Comparison of ENCODE assay signal across 7 cellular contexts in the genomic region with DNA sequence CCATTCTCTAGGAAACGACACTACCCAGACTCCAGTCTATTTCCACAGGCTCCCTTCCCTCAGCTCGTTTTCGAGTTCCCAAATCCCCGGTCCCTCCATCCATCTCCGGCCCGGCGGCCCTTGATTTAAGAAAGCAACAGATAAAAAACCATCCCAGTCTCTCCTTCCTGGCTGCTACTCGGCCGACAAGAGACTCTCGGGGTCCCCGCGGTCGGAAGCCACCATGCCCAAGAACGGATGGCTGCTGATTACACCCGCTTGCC. TPM values are rescaled to one million over a fixed set of nuclear protein-coding genes. Genes with fewer than 3 reads are reported as not detected.
DNase-seq lines count a peak whose midpoint lies in the region; ATAC-seq lines count a peak whose summit lies in the region.

No MANE protein-coding gene starts in this region.

- peaks cover 43% of the 10 kb centered on the region for H3K36me3 Mint-ChIP-seq in activated T-helper 1 cell treated with anti-CD3 and anti-CD28 coated beads, Interleukin-12 subunit alpha, Interleukin-12 subunit beta, Interleukin-2, Interleukin-4 antibody, amounts not matched to agents 30 ng/mL and 10 ng/mL and 1 ng/mL, durations not matched to agents 14 hours and 24 hours and 36 hours (ENCODE audit: low read depth)

- DNase-seq in activated T-helper 1 cell treated with anti-CD3 and anti-CD28 coated beads, Interleukin-12 subunit alpha, Interleukin-12 subunit beta, Interleukin-2, Interleukin-4 antibody, amounts not matched to agents 30 ng/mL and 10 ng/mL and 1 ng/mL, durations not matched to agents 14 hours and 24 hours and 36 hours (ENCODE audit: low spot score): no peak
- DNase-seq in substantia nigra (lab: John Stamatoyannopoulos, UW) (peak in 1 of 49 donors; percentile 79), head of caudate nucleus (no peak)
- DNase-seq in central memory CD4-positive, alpha-beta T cell: no peak

- H3K9me3 Mint-ChIP-seq in activated T-helper 1 cell treated with anti-CD3 and anti-CD28 coated beads, Interleukin-12 subunit alpha, Interleukin-12 subunit beta, Interleukin-2, Interleukin-4 antibody, amounts not matched to agents 30 ng/mL and 10 ng/mL and 1 ng/mL, durations not matched to agents 14 hours and 24 hours and 36 hours: no peaks in the 10 kb centered on the region

- peak overlapping the region; percentile 87 for H3K27ac Mint-ChIP-seq in activated T-helper 1 cell treated with anti-CD3 and anti-CD28 coated beads, Interleukin-12 subunit alpha, Interleukin-12 subunit beta, Interleukin-2, Interleukin-4 antibody, amounts not matched to agents 30 ng/mL and 10 ng/mL and 1 ng/mL, durations not matched to agents 14 hours and 24 hours and 36 hours

- no peaks in the 10 kb centered on the region for H3K27me3 Mint-ChIP-seq in activated T-helper 1 cell treated with anti-CD3 and anti-CD28 coated beads, Interleukin-12 subunit alpha, Interleukin-12 subunit beta, Interleukin-2, Interleukin-4 antibody, amounts not matched to agents 30 ng/mL and 10 ng/mL and 1 ng/mL, durations not matched to agents 14 hours and 24 hours and 36 hours (ENCODE audit: insufficient read depth)

- no peaks in the 10 kb centered on the region for H3K27me3 ChIP-seq in iPS-18a (ENCODE audit: control insufficient read depth, insufficient read depth, low read length)

- H3K9ac ChIP-seq in iPS-18a (ENCODE audit: low read length): peak overlapping the region; percentile 98

- peak overlapping the region; percentile 90 for H3K4me3 Mint-ChIP-seq in activated T-helper 1 cell treated with anti-CD3 and anti-CD28 coated beads, Interleukin-12 subunit alpha, Interleukin-12 subunit beta, Interleukin-2, Interleukin-4 antibody, amounts not matched to agents 30 ng/mL and 10 ng/mL and 1 ng/mL, durations not matched to agents 14 hours and 24 hours and 36 hours

- H3K4me3 ChIP-seq in iPS-18a (ENCODE audit: low read length): peak overlapping the region; percentile 81

- H3K36me3 ChIP-seq in iPS-18a (ENCODE audit: control insufficient read depth, low read depth, low read length): peaks cover 42% of the 10 kb centered on the region

- peaks cover 46% of the 10 kb centered on the region for H3K4me1 Mint-ChIP-seq in activated T-helper 1 cell treated with anti-CD3 and anti-CD28 coated beads, Interleukin-12 subunit alpha, Interleukin-12 subunit beta, Interleukin-2, Interleukin-4 antibody, amounts not matched to agents 30 ng/mL and 10 ng/mL and 1 ng/mL, durations not matched to agents 14 hours and 24 hours and 36 hours (ENCODE audit: low read depth)

- intact Hi-C loops in activated T-helper 1 cell treated with anti-CD3 and anti-CD28 coated beads, Interleukin-12 subunit alpha, Interleukin-12 subunit beta, Interleukin-2, Interleukin-4 antibody, amounts not matched to agents 30 ng/mL and 10 ng/mL and 1 ng/mL, durations not matched to agents 14 hours and 24 hours and 36 hours (cut with micrococcal nuclease): loop anchor here (1.0 to 5.0 kb wide), 9 partner anchors 52 to 1731 kb away; a partner anchor contains a TSS
- intact Hi-C loops in head of caudate nucleus (cut with DNase I): no loop called here

- ATAC-seq in HG02571 (IDR thresholded peaks at IDR 0.05; ENCODE audit: unreplicated experiment) (peak; percentile 3), GM18517 (IDR thresholded peaks at IDR 0.05; ENCODE audit: unreplicated experiment) (no peak)

- H3K9me3 ChIP-seq in iPS-18a (ENCODE audit: control insufficient read depth, low read depth, low read length): no peaks in the 10 kb centered on the region

- H3K27ac ChIP-seq in iPS-18a (ENCODE audit: low read length): peak overlapping the region; percentile 84
- peak overlapping the region; percentile 43 for H3K27ac ChIP-seq in substantia nigra (ENCODE audit: low read depth, low read length, poor library complexity, severe bottlenecking)

- peaks cover 4% of the 10 kb centered on the region for H3K4me1 ChIP-seq in iPS-18a (ENCODE audit: control insufficient read depth, low read depth, low read length)

RNA-seq across cellular contexts. Expression of a gene that starts 0.2 kb away (rescaled TPM):
- 2,163 and 2,185 TPM in 2 replicates for total RNA-seq in activated T-helper 1 cell treated with anti-CD3 and anti-CD28 coated beads, Interleukin-12 subunit alpha, Interleukin-12 subunit beta, Interleukin-2, Interleukin-4 antibody, amounts not matched to agents 30 ng/mL and 10 ng/mL and 1 ng/mL, durations not matched to agents 14 hours and 24 hours and 36 hours

RNA-seq across cellular contexts. Expression of a gene that starts 14.8 kb away (rescaled TPM):
- not detected in 2 replicates for total RNA-seq in activated T-helper 1 cell treated with anti-CD3 and anti-CD28 coated beads, Interleukin-12 subunit alpha, Interleukin-12 subunit beta, Interleukin-2, Interleukin-4 antibody, amounts not matched to agents 30 ng/mL and 10 ng/mL and 1 ng/mL, durations not matched to agents 14 hours and 24 hours and 36 hours

RNA-seq across cellular contexts. Expression of a gene that starts 43.2 kb away (rescaled TPM):
- total RNA-seq in activated T-helper 1 cell treated with anti-CD3 and anti-CD28 coated beads, Interleukin-12 subunit alpha, Interleukin-12 subunit beta, Interleukin-2, Interleukin-4 antibody, amounts not matched to agents 30 ng/mL and 10 ng/mL and 1 ng/mL, durations not matched to agents 14 hours and 24 hours and 36 hours: not detected in 2 replicates

RNA-seq across cellular contexts. Expression of a gene that starts 52.9 kb away (rescaled TPM):
- 72.4 and 75.4 TPM in 2 replicates for total RNA-seq in activated T-helper 1 cell treated with anti-CD3 and anti-CD28 coated beads, Interleukin-12 subunit alpha, Interleukin-12 subunit beta, Interleukin-2, Interleukin-4 antibody, amounts not matched to agents 30 ng/mL and 10 ng/mL and 1 ng/mL, durations not matched to agents 14 hours and 24 hours and 36 hours
